In genomic region chr4:181503800-181504364, GRCh38 we compare ENCODE assay signal across 15 cellular contexts.
DNase-seq lines count a peak whose midpoint lies in the region; ATAC-seq and TF ChIP-seq lines count a peak whose summit lies in the region.
"Had no signal": no experiment of that assay in that cellular context is flagged by ENCODE, and none has a peak within 500 bp of the region (broad histone marks: within the 10 kb centered on the region; RNA-seq: fewer than 3 reads in every experiment).

No MANE protein-coding gene starts in this region.

- no peaks in the 10 kb centered on the region for H3K9me3 Mint-ChIP-seq in GM23338
- no peaks in the 10 kb centered on the region for H3K9me3 Mint-ChIP-seq in WTC11
- H3K9me3 Mint-ChIP-seq: T-helper 1 cell treated with Interleukin-12 subunit alpha and Interleukin-12 subunit beta and Interleukin-4 antibody, amounts not matched to agents 30 μg/mL and 1 μg/mL, for 36 hours had no signal

- H3K4me1 Mint-ChIP-seq in GM23338: peaks cover 41% of the 10 kb centered on the region
- H3K4me1 Mint-ChIP-seq in WTC11: peaks cover 56% of the 10 kb centered on the region

- no peak overlapping the region for H3K27ac Mint-ChIP-seq in GM23338
- H3K27ac Mint-ChIP-seq in WTC11: no peak overlapping the region
- H3K27ac Mint-ChIP-seq: T-helper 1 cell treated with Interleukin-12 subunit alpha and Interleukin-12 subunit beta and Interleukin-4 antibody, amounts not matched to agents 30 μg/mL and 1 μg/mL, for 36 hours had no signal

- ATAC-seq in GM23338 (peak; percentile 62), WTC11 (peak; percentile 61)

- H3K79me2 ChIP-seq in GM23338 (replicated peaks; ENCODE audit: insufficient read depth): no peaks in the 10 kb centered on the region

- 34 to 42% methylated on average over 11 of the region's 11 CpGs for WGBS in tibial nerve, 2 donors
- WGBS in prostate gland: 62% methylated on average over 11 of the region's 11 CpGs

- no peak overlapping the region for H3K4me2 ChIP-seq in GM23338

- 0 out of 2 replicates have a peak, but pooled peaks cover 3% of the 10 kb centered on the region for H3K9me2 ChIP-seq in GM23338 (ENCODE audit: insufficient read depth)

- H3F3A ChIP-seq in GM23338 (replicated peaks; ENCODE audit: low read depth): no peaks in the 10 kb centered on the region

- H3K9me3 ChIP-seq in tibial nerve (no peaks in the 10 kb centered on the region), prostate gland (no peaks in the 10 kb centered on the region)
- H3K9me3 ChIP-seq: HAP-1 had no signal

- no peak for TF ChIP-seq EP300 in tibial nerve (IDR thresholded peaks at IDR 0.05)

- H3K4me3 ChIP-seq in GM23338 (no peak overlapping the region), tibial nerve (no peak overlapping the region), prostate gland (no peak overlapping the region)
- H3K4me3 ChIP-seq: HAP-1, SK-N-MC had no signal

- TF ChIP-seq CTCF in GM23338 (conservative IDR thresholded peaks at IDR 0.05; ENCODE audit: low read depth in 2 of 2): no peak
- no peak for TF ChIP-seq CTCF in WTC11 (IDR thresholded peaks at IDR 0.05)
- no peak for TF ChIP-seq CTCF in tibial nerve (IDR thresholded peaks at IDR 0.05)
- TF ChIP-seq CTCF in prostate gland (IDR thresholded peaks at IDR 0.05): no peak

- H3K4me3 Mint-ChIP-seq in GM23338 (no peak overlapping the region), WTC11 (no peak overlapping the region)
- H3K4me3 Mint-ChIP-seq: T-helper 1 cell treated with Interleukin-12 subunit alpha and Interleukin-12 subunit beta and Interleukin-4 antibody, amounts not matched to agents 30 μg/mL and 1 μg/mL, for 36 hours had no signal

- POLR2A ChIA-PET in WTC11 (lab: Charles Lee): no interaction called here

- peak overlapping the region; percentile 52; the same call in 1 of the 2 replicates for H2AFZ ChIP-seq in GM23338

- H3K27me3 Mint-ChIP-seq in GM23338 (ENCODE audit: insufficient read depth, low read depth, poor library complexity): peaks cover 11% of the 10 kb centered on the region
- no peaks in the 10 kb centered on the region for H3K27me3 Mint-ChIP-seq in WTC11 (ENCODE audit: low read depth)

- H3K36me3 Mint-ChIP-seq in GM23338 (ENCODE audit: low read depth): no peaks in the 10 kb centered on the region
- H3K36me3 Mint-ChIP-seq in WTC11: no peaks in the 10 kb centered on the region

- intact Hi-C loops in prostate gland (cut with DNase I): no loop called here

- H3K36me3 ChIP-seq in GM23338 (ENCODE audit: insufficient read depth) (no peaks in the 10 kb centered on the region), tibial nerve (no peaks in the 10 kb centered on the region), prostate gland (no peaks in the 10 kb centered on the region)
- H3K36me3 ChIP-seq: HAP-1 had no signal

- DNase-seq in DMS79 (lab: John Stamatoyannopoulos, UW): peak; percentile 21
- peak; percentile 51 for DNase-seq in GM23338 (ENCODE audit: low spot score)
- no peak for DNase-seq in WTC11 (ENCODE audit: low spot score)
- DNase-seq in left kidney (ENCODE audit: low read depth, low spot score): peak; percentile 38
- no peak for DNase-seq in activated effector memory CD4-positive, alpha-beta T cell treated with anti-CD3 and anti-CD28 coated beads, Interleukin-2, amount 50 U/mL, for 16 hours
- no peak for DNase-seq in tibial nerve (ENCODE audit: low spot score in 2 of 2)
- DNase-seq in prostate gland (ENCODE audit: low spot score): no peak
- DNase-seq: C1 segment of cervical spinal cord, Karpas-422, MM.1S, NCI-H2081 had no signal

- CTCF ChIA-PET in WTC11 (lab: Charles Lee): interaction anchor here (1.2 kb wide), 1 partner anchor 243 kb away, joined by 3 read pairs; no protein-coding TSS in a partner anchor

- H3K27ac ChIP-seq in GM23338 (ENCODE audit: low read depth) (no peak overlapping the region), tibial nerve (peak overlapping the region in 1 of 4 donors; percentile 9), prostate gland (no peak overlapping the region)
- H3K27ac ChIP-seq: RWPE1, SK-N-MC had no signal

- H3K27me3 ChIP-seq in GM23338 (ENCODE audit: insufficient read depth): no peaks in the 10 kb centered on the region
- no peaks in the 10 kb centered on the region for H3K27me3 ChIP-seq in tibial nerve
- H3K27me3 ChIP-seq in prostate gland (replicated peaks; ENCODE audit: insufficient read depth): no peaks in the 10 kb centered on the region

- H3K4me1 ChIP-seq in GM23338 (ENCODE audit: insufficient read depth) (peaks cover 12% of the 10 kb centered on the region), tibial nerve (no peaks in the 10 kb centered on the region), prostate gland (replicated peaks) (no peaks in the 10 kb centered on the region)
- H3K4me1 ChIP-seq: HAP-1 had no signal

- TF ChIP-seq POLR2A in tibial nerve (IDR thresholded peaks at IDR 0.05) (no peak), prostate gland (IDR thresholded peaks at IDR 0.05) (no peak)

- H4K20me1 ChIP-seq in GM23338 (replicated peaks; ENCODE audit: insufficient read depth): no peaks in the 10 kb centered on the region

TF ChIP-seq in GM23338, 12 proteins besides CTCF, POLR2A, EP300 and RAD21 (continues in another document):
- TF ChIP-seq STAT1 (IDR thresholded peaks at IDR 0.05; ENCODE audit: unreplicated experiment): no peak
- TF ChIP-seq REST (IDR thresholded peaks at IDR 0.05; ENCODE audit: unreplicated experiment): no peak
- TF ChIP-seq EZH2phosphoT487 (IDR thresholded peaks at IDR 0.05; ENCODE audit: unreplicated experiment): no peak

TF ChIP-seq in WTC11, 78 proteins besides CTCF, POLR2A, EP300 and RAD21 (continues in another document):
- TF ChIP-seq JAZF1 (CRISPR knock-in tag; IDR thresholded peaks at IDR 0.05): no peak
- no peak for TF ChIP-seq CREM (CRISPR knock-in tag; IDR thresholded peaks at IDR 0.05)
- no peak for TF ChIP-seq ZNF263 (CRISPR knock-in tag; IDR thresholded peaks at IDR 0.05; ENCODE audit: low read depth)
- no peak for TF ChIP-seq USF1 (CRISPR knock-in tag; IDR thresholded peaks at IDR 0.05)
- TF ChIP-seq STAT6 (CRISPR knock-in tag; conservative IDR thresholded peaks at IDR 0.05; ENCODE audit: low read depth): no peak
- no peak for TF ChIP-seq E2F5 (CRISPR knock-in tag; IDR thresholded peaks at IDR 0.05)
- no peak for TF ChIP-seq HMGA2 (CRISPR knock-in tag; IDR thresholded peaks at IDR 0.05)
- no peak for TF ChIP-seq TP53 (CRISPR knock-in tag; IDR thresholded peaks at IDR 0.05)
- no peak for TF ChIP-seq NR3C1 (CRISPR knock-in tag; conservative IDR thresholded peaks at IDR 0.05; ENCODE audit: low read depth)
- no peak for TF ChIP-seq ZNF138 (CRISPR knock-in tag; conservative IDR thresholded peaks at IDR 0.05)
- no peak for TF ChIP-seq TCF7 (CRISPR knock-in tag; IDR thresholded peaks at IDR 0.05; ENCODE audit: low read depth)
- TF ChIP-seq CBFB (CRISPR knock-in tag; IDR thresholded peaks at IDR 0.05; ENCODE audit: low read depth): no peak
- TF ChIP-seq ATF3 (CRISPR knock-in tag; conservative IDR thresholded peaks at IDR 0.05): no peak
- no peak for TF ChIP-seq ZNF512 (CRISPR knock-in tag; IDR thresholded peaks at IDR 0.05; ENCODE audit: borderline replicate concordance)
- no peak for TF ChIP-seq NFYB (CRISPR knock-in tag; conservative IDR thresholded peaks at IDR 0.05; ENCODE audit: low read depth)

Comparison
In these comparisons a context has a peak if more than half of its experiments do, and no peak if none do; other contexts are left out.
1. DNase-seq: peak in DMS79 (single experiment), GM23338 (single experiment) and left kidney (single experiment); none in WTC11 (single experiment), activated effector memory CD4-positive, alpha-beta T cell treated with anti-CD3 and anti-CD28 coated beads, Interleukin-2, amount 50 U/mL, for 16 hours (single experiment), tibial nerve (0 of 2) and prostate gland (single experiment).